In the genomic region with DNA sequence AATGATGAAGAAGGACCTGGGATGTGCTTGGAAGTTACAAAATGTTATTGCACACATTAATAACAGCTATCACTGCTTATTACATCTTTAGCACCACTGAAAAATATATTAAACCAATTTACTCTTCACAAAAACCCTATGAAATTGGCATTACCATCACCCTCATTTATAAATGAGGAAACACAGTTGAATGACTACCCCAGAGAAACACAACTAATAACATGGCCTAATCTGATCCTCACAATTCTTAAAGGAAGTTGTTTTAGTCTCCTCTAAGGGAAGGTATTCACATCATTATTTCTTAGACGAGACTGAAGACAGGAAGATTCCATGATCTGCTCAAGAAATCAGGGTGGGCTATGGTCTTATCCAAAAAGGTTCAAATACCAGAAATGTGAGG, we compare ENCODE assay signal across 20 cellular contexts.
"Had no signal": no experiment of that assay in that cellular context is flagged by ENCODE, and none has a peak within 500 bp of the region (broad histone marks: within the 10 kb centered on the region; RNA-seq: fewer than 3 reads in every experiment).

No MANE protein-coding gene starts in this region.

- H3K9me3 Mint-ChIP-seq: endodermal cell; T-helper 2 cell treated with Interferon-gamma antibody and Interleukin-4, amounts not matched to agents 5 μg/mL and 100 μg/mL, for 36 hours had no signal

- H3K4me3 Mint-ChIP-seq: endodermal cell; T-helper 2 cell treated with Interferon-gamma antibody and Interleukin-4, amounts not matched to agents 5 μg/mL and 100 μg/mL, for 36 hours had no signal

- H3K4me1 Mint-ChIP-seq: endodermal cell had no signal

- ATAC-seq: activated CD4-positive, CD25-positive, alpha-beta regulatory T cell treated with anti-CD3 and anti-CD28 coated beads, Interleukin-2, amount 50 U/mL, for 24 hours; left lung; psoas muscle had no signal

- H3K27ac Mint-ChIP-seq: endodermal cell; T-helper 2 cell treated with Interferon-gamma antibody and Interleukin-4, amounts not matched to agents 5 μg/mL and 100 μg/mL, for 36 hours had no signal

- DNase-seq: activated CD4-positive, alpha-beta T cell treated with anti-CD3 and anti-CD28 coated beads for 48 hours; activated CD4-positive, alpha-beta T cell treated with anti-CD3 and anti-CD28 coated beads, Interleukin-2, amount 50 U/mL, for 48 hours; activated CD8-positive, alpha-beta memory T cell treated with anti-CD3 and anti-CD28 coated beads for 24 hours; activated effector memory CD4-positive, alpha-beta T cell treated with Interleukin-2 at 50 U/mL for 16 hours; activated naive CD4-positive, alpha-beta T cell treated with anti-CD3 and anti-CD28 coated beads, Interleukin-2, amount 50 U/mL, for 16 hours; amniotic stem cell; brain microvascular endothelial cell; caudate nucleus; endodermal cell; esophagus squamous epithelium; foreskin melanocyte; left lung; nucleus accumbens; psoas muscle; stimulated activated CD4-positive, alpha-beta T cell treated with anti-CD3 and anti-CD28 coated beads, Interleukin-15, amount 100 ng/mL, for 24 hours; stimulated activated CD4-positive, alpha-beta T cell treated with anti-CD3 and anti-CD28 coated beads, Interleukin-2, amount 100 ng/mL, for 24 hours; stimulated activated naive CD4-positive, alpha-beta T cell treated with Interleukin-2 at 50 U/mL for 16 hours; trophoblast cell had no signal
